In genomic region chr17:69492410-69493071, GRCh38 we compare ENCODE assay signal across 11 cellular contexts.
DNase-seq lines count a peak whose midpoint lies in the region; ATAC-seq and TF ChIP-seq lines count a peak whose summit lies in the region.
"Had no signal": no experiment of that assay in that cellular context is flagged by ENCODE, and none has a peak within 500 bp of the region (broad histone marks: within the 10 kb centered on the region; RNA-seq: fewer than 3 reads in every experiment).

No MANE protein-coding gene starts in this region.

- POLR2A ChIA-PET in naive thymus-derived CD8-positive, alpha-beta T cell (lab: Charles Lee), result no interaction called here

- no peak for ATAC-seq in naive thymus-derived CD8-positive, alpha-beta T cell
- ATAC-seq: naive thymus-derived CD4-positive, alpha-beta T cell had no signal

- no peak overlapping the region for H3K4me3 Mint-ChIP-seq in naive thymus-derived CD8-positive, alpha-beta T cell
- H3K4me3 Mint-ChIP-seq: naive thymus-derived CD4-positive, alpha-beta T cell had no signal

- H3K27ac Mint-ChIP-seq in naive thymus-derived CD8-positive, alpha-beta T cell, result peak overlapping the region in 1 of 10 donors; percentile 29

- H3K27me3 Mint-ChIP-seq in naive thymus-derived CD8-positive, alpha-beta T cell, result no peaks in the 10 kb centered on the region
- H3K27me3 Mint-ChIP-seq: naive thymus-derived CD4-positive, alpha-beta T cell had no signal

- no peak for TF ChIP-seq CTCF in HFF-Myc (IDR thresholded peaks at IDR 0.05; ENCODE audit: low read depth, low read length, missing control alignments)
- TF ChIP-seq CTCF in foreskin fibroblast (IDR thresholded peaks at IDR 0.05; ENCODE audit: low read depth, low read length), result no peak

- H3K4me1 Mint-ChIP-seq in naive thymus-derived CD8-positive, alpha-beta T cell, result peaks cover 11 to 25% (median 16%) of the 10 kb centered on the region in 4 donors

- peaks cover 0 to 15% (median 5%) of the 10 kb centered on the region in 3 donors for H3K36me3 Mint-ChIP-seq in naive thymus-derived CD8-positive, alpha-beta T cell

- H3K4me3 ChIP-seq in HFF-Myc (replicated peaks; ENCODE audit: low read depth, low read length), result no peak overlapping the region
- H3K4me3 ChIP-seq in foreskin fibroblast (ENCODE audit: low read depth in 1 of 2, low read length in 2 of 2), result no peak overlapping the region

- no peaks in the 10 kb centered on the region for H3K9me3 Mint-ChIP-seq in naive thymus-derived CD8-positive, alpha-beta T cell

- DNase-seq in HFF-Myc (ENCODE audit: extremely low read depth, low read depth), result peak; percentile 88
- peak; percentile 77 for DNase-seq in T1000 (lab: John Stamatoyannopoulos, UW)
- peak; percentile 68 to 96 for DNase-seq in foreskin fibroblast
- peak; percentile 49 for DNase-seq in smooth muscle cell of the brain vasculature (ENCODE audit: low read depth, low spot score)
- no peak for DNase-seq in activated CD4-positive, CD25-positive, alpha-beta regulatory T cell treated with anti-CD3 and anti-CD28 coated beads, Interleukin-2, amount 50 U/mL, for 72 hours
- no peak for DNase-seq in naive thymus-derived CD8-positive, alpha-beta T cell
- DNase-seq in occipital lobe (lab: John Stamatoyannopoulos, UW), result no peak
- DNase-seq: activated CD8-positive, alpha-beta memory T cell treated with anti-CD3 and anti-CD28 coated beads, Interleukin-2, amount 50 U/mL, for 48 hours; GDM1; hypothalamus; naive thymus-derived CD4-positive, alpha-beta T cell had no signal

Comparison
In these comparisons a context has a peak if more than half of its experiments do, and no peak if none do; other contexts are left out.
1. DNase-seq: peak in HFF-Myc (single experiment), T1000 (single experiment), foreskin fibroblast (2 of 2) and smooth muscle cell of the brain vasculature (single experiment); none in activated CD4-positive, CD25-positive, alpha-beta regulatory T cell treated with anti-CD3 and anti-CD28 coated beads, Interleukin-2, amount 50 U/mL, for 72 hours (single experiment), naive thymus-derived CD8-positive, alpha-beta T cell (0 of 10) and occipital lobe (single experiment).